ENCODE assay signal across 1 cellular context in genomic region chr14:69625299-69626131, GRCh38.
TF ChIP-seq lines count a peak whose summit lies in the region.

No MANE protein-coding gene starts in this region.

TF ChIP-seq in SK-N-SH treated with all-trans-retinoic acid at 6 μM for 48 hours, 23 proteins besides CTCF, POLR2A, EP300 and RAD21 (continued from another document):
- TF ChIP-seq CSRNP3 (CRISPR knock-in tag; IDR thresholded peaks at IDR 0.05) (no peak), TOX (CRISPR knock-in tag; IDR thresholded peaks at IDR 0.05; ENCODE audit: borderline replicate concordance) (no peak)
TF ChIP-seq in SK-N-SH treated with all-trans-retinoic acid at 6 μM for 48 hours: peak in this region for 0.
